Comparison of ENCODE assay signal across 26 cellular contexts in the genomic region with DNA sequence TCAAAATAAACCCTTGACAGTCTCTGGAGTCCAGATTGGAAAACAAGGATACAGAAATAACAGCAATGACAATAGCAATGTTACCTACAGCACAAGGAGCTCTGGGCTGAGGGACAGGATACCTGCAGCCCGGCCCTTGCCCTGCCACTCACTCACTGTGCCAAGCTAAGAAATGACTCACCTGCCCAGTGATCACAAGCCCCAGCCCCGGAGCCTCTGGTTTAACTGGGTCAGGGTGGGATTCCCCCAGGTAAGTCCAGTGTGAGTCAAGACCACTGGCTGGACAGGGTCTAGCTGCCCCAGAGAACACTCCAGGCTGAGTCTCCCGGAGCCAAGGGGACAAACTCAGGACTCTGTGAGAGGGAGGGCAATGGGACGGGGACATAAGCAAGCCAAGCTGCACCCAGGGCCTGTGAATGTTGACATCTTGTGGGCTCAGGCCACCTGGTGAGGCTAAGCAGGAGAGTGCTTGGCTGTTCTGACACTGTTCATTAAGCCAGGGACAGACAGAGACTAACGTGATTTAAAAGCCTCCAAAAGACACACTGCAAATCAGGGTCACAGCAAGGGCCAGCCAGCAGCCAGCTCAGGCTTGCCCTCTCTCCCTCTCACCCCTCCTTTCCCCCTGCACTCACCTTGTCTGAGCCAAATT.
"Had no signal": no experiment of that assay in that cellular context is flagged by ENCODE, and none has a peak within 500 bp of the region (broad histone marks: within the 10 kb centered on the region; RNA-seq: fewer than 3 reads in every experiment).

No MANE protein-coding gene starts in this region.

- H3K36me3 Mint-ChIP-seq: natural killer cell had no signal

- H3K27ac Mint-ChIP-seq: activated CD4-positive, alpha-beta T cell treated with anti-CD3 and anti-CD28 coated beads, Interleukin-2, amount 10 ng/mL, durations not matched to agents 7 days and 5 days; activated CD8-positive, alpha-beta memory T cell treated with anti-CD3 and anti-CD28 coated beads, Interleukin-2, amount 10 ng/mL, durations not matched to agents 7 days and 5 days; activated CD8-positive, alpha-beta T cell treated with anti-CD3 and anti-CD28 coated beads for 36 hours; activated naive CD4-positive, alpha-beta T cell treated with anti-CD3 and anti-CD28 coated beads, Interleukin-2, amount 50 U/mL, for 72 hours; activated T-helper 2 cell treated with anti-CD3 and anti-CD28 coated beads, Interferon-gamma antibody, Interleukin-2, Interleukin-4, amounts not matched to agents 10 μg/mL and 5 μg/mL and 100 μg/mL, durations not matched to agents 14 hours and 24 hours and 36 hours; dendritic cell treated with granulocyte-macrophage colony-stimulating factor and Interleukin-4, amounts not matched to agents 40 ng/mL and 50 ng/mL, for 4 days; endodermal cell; natural killer cell; progenitor cell of endocrine pancreas had no signal

- H3K4me1 Mint-ChIP-seq: activated CD4-positive, alpha-beta T cell treated with anti-CD3 and anti-CD28 coated beads, Interleukin-2, amount 10 ng/mL, durations not matched to agents 7 days and 5 days; activated CD8-positive, alpha-beta memory T cell treated with anti-CD3 and anti-CD28 coated beads, Interleukin-2, amount 10 ng/mL, durations not matched to agents 7 days and 5 days; central memory CD8-positive, alpha-beta T cell; natural killer cell had no signal

- DNase-seq: activated CD4-positive, alpha-beta T cell treated with anti-CD3 and anti-CD28 coated beads, Interleukin-2, amount 10 ng/mL, durations not matched to agents 7 days and 5 days; activated CD4-positive, CD25-positive, alpha-beta regulatory T cell treated with anti-CD3 and anti-CD28 coated beads, Interleukin-2, amount 50 U/mL, for 72 hours; activated CD8-positive, alpha-beta memory T cell treated with anti-CD3 and anti-CD28 coated beads, Interleukin-2, amount 10 ng/mL, durations not matched to agents 7 days and 5 days; activated CD8-positive, alpha-beta T cell treated with anti-CD3 and anti-CD28 coated beads for 36 hours; activated T-cell treated with anti-CD3 and anti-CD28 coated beads, Interleukin-2, amount 50 U/mL, for 48 hours; endodermal cell; foreskin keratinocyte; heart left ventricle; hypothalamus; kidney glomerular epithelial cell; left ventricle myocardium inferior; mammary epithelial cell; midbrain; natural killer cell; ovary; right lobe of liver; stimulated activated CD4-positive, alpha-beta T cell treated with anti-CD3 and anti-CD28 coated beads, Interleukin-4, amount 100 ng/mL, for 1 hour; stimulated activated naive CD8-positive, alpha-beta T cell treated with anti-CD3 and anti-CD28 coated beads, Interleukin-15, Interleukin-2, amounts not matched to agents 100 U/mL and 50 U/mL, for 24 hours; testis; transverse colon; uterus had no signal

- H3K9me3 Mint-ChIP-seq: activated CD4-positive, alpha-beta T cell treated with anti-CD3 and anti-CD28 coated beads, Interleukin-2, amount 10 ng/mL, durations not matched to agents 7 days and 5 days; activated naive CD4-positive, alpha-beta T cell treated with anti-CD3 and anti-CD28 coated beads, Interleukin-2, amount 50 U/mL, for 72 hours; activated T-helper 2 cell treated with anti-CD3 and anti-CD28 coated beads, Interferon-gamma antibody, Interleukin-2, Interleukin-4, amounts not matched to agents 10 μg/mL and 5 μg/mL and 100 μg/mL, durations not matched to agents 14 hours and 24 hours and 36 hours; central memory CD8-positive, alpha-beta T cell; natural killer cell had no signal

- H3K4me3 Mint-ChIP-seq: activated CD4-positive, alpha-beta T cell treated with anti-CD3 and anti-CD28 coated beads, Interleukin-2, amount 10 ng/mL, durations not matched to agents 7 days and 5 days; activated CD8-positive, alpha-beta memory T cell treated with anti-CD3 and anti-CD28 coated beads, Interleukin-2, amount 10 ng/mL, durations not matched to agents 7 days and 5 days; activated CD8-positive, alpha-beta T cell treated with anti-CD3 and anti-CD28 coated beads for 36 hours; central memory CD8-positive, alpha-beta T cell; dendritic cell treated with granulocyte-macrophage colony-stimulating factor and Interleukin-4, amounts not matched to agents 40 ng/mL and 50 ng/mL, for 4 days; endodermal cell; natural killer cell had no signal

- H3K27me3 Mint-ChIP-seq: activated CD4-positive, alpha-beta T cell treated with anti-CD3 and anti-CD28 coated beads, Interleukin-2, amount 10 ng/mL, durations not matched to agents 7 days and 5 days; dendritic cell treated with granulocyte-macrophage colony-stimulating factor and Interleukin-4, amounts not matched to agents 40 ng/mL and 50 ng/mL, for 4 days; progenitor cell of endocrine pancreas had no signal
